ENCODE assay signal across 1 cellular context in the genomic region with DNA sequence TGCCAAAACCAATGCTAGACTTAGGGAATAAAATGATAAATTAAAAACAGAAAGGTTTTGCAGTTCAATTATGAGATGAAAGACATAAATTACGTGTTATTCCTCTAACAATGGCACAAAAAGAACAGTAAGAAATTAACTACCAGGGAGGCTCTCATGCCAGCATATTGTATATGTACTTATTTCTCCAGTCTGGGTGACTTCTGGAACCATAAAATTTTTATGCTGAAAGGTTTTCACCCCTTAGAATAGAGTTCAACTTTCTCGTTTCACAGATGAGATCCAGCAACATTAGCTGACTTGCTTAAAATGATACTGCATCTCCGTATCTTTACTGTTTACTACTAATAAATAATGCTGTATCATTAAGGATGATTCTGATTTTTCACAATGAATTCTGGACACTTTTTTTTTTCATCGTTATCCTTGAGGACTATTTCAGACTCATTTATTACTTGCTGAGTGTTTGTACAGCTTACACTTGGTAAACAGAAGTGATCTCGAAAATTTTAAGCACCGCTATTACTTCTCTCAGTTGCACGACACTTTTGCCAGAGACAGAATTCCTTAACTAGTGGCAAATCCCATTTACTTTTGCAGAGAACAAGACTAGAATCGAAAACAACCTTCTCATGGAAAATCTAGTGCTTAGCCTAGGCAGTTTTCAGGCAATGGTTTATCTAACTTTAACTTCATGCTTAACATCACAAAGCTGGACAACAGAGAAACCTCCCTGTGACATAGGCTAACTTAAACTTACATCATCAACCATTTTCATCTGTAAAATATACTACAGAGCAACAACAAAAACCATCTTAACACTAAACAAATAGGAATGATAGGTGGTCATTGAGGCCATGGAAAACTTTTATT.
A peak's percentile ranks its signal among the peaks of the same experiment; 100 is the strongest.
TF ChIP-seq lines count a peak whose summit lies in the region.

No MANE protein-coding gene starts in this region.

TF ChIP-seq in K562, 482 proteins besides CTCF, POLR2A, EP300 and RAD21:
- TF ChIP-seq MAFG (tag; conservative IDR thresholded peaks at IDR 0.05) (peak; percentile 77), ETV6 (IDR thresholded peaks at IDR 0.05; ENCODE audit: borderline replicate concordance in 1 of 2, low read depth in 2 of 2, low read length in 1 of 2) (no peak), ETV6 (CRISPR knock-in tag; IDR thresholded peaks at IDR 0.05; ENCODE audit: borderline replicate concordance) (no peak), POLR2H (tag; IDR thresholded peaks at IDR 0.05; ENCODE audit: low read depth) (no peak; the same call in 1 of the 2 replicates), MAFF (IDR thresholded peaks at IDR 0.05; ENCODE audit: low read length) (peak; percentile 16; the same call in 1 of the 2 replicates), RBFOX2 (IDR thresholded peaks at IDR 0.05; ENCODE audit: low read depth, low read length) (peak; percentile 70), ZNF717 (CRISPR knock-in tag; IDR thresholded peaks at IDR 0.05) (peak; percentile 33; the same call in 1 of the 2 replicates), PPARD (CRISPR knock-in tag; IDR thresholded peaks at IDR 0.05) (no peak), POLR2G (IDR thresholded peaks at IDR 0.05; ENCODE audit: low read depth, low read length) (0 out of 2 replicates have a peak, but pooled peaks have one; percentile 26), ARID1B (IDR thresholded peaks at IDR 0.05) (no peak), C11orf30 (IDR thresholded peaks at IDR 0.05; ENCODE audit: low read depth) (peak; percentile 61), EP400 (IDR thresholded peaks at IDR 0.05) (0 out of 2 replicates have a peak, but pooled peaks have one; percentile 21), SP1 (CRISPR knock-in tag; IDR thresholded peaks at IDR 0.05) (peak; percentile 22; the same call in 1 of the 2 replicates), ILF3 (IDR thresholded peaks at IDR 0.05; ENCODE audit: borderline replicate concordance) (no peak), ZNF121 (CRISPR knock-in tag; conservative IDR thresholded peaks at IDR 0.05) (no peak), PHB (CRISPR knock-in tag; IDR thresholded peaks at IDR 0.05) (no peak), TCF3 (CRISPR knock-in tag; IDR thresholded peaks at IDR 0.05) (no peak), ZNF316 (IDR thresholded peaks at IDR 0.05) (peak; percentile 88), ZNF77 (CRISPR knock-in tag; IDR thresholded peaks at IDR 0.05) (no peak), ZNF766 (CRISPR knock-in tag; conservative IDR thresholded peaks at IDR 0.05) (peak; percentile 78; the same call in 1 of the 2 replicates)
- TF ChIP-seq, protein P1, sequence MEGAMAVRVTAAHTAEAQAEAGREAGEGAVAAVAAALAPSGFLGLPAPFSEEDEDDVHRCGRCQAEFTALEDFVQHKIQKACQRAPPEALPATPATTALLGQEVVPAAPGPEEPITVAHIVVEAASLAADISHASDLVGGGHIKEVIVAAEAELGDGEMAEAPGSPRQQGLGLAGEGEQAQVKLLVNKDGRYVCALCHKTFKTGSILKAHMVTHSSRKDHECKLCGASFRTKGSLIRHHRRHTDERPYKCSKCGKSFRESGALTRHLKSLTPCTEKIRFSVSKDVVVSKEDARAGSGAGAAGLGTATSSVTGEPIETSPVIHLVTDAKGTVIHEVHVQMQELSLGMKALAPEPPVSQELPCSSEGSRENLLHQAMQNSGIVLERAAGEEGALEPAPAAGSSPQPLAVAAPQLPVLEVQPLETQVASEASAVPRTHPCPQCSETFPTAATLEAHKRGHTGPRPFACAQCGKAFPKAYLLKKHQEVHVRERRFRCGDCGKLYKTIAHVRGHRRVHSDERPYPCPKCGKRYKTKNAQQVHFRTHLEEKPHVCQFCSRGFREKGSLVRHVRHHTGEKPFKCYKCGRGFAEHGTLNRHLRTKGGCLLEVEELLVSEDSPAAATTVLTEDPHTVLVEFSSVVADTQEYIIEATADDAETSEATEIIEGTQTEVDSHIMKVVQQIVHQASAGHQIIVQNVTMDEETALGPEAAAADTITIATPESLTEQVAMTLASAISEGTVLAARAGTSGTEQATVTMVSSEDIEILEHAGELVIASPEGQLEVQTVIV (CRISPR knock-in tag; IDR thresholded peaks at IDR 0.05; ENCODE audit: borderline replicate concordance): no peak
- TF ChIP-seq, protein P2, sequence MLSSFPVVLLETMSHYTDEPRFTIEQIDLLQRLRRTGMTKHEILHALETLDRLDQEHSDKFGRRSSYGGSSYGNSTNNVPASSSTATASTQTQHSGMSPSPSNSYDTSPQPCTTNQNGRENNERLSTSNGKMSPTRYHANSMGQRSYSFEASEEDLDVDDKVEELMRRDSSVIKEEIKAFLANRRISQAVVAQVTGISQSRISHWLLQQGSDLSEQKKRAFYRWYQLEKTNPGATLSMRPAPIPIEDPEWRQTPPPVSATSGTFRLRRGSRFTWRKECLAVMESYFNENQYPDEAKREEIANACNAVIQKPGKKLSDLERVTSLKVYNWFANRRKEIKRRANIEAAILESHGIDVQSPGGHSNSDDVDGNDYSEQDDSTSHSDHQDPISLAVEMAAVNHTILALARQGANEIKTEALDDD (IDR thresholded peaks at IDR 0.05): 0 out of 2 replicates have a peak, but pooled peaks have one; percentile 23
- TF ChIP-seq, protein P3, sequence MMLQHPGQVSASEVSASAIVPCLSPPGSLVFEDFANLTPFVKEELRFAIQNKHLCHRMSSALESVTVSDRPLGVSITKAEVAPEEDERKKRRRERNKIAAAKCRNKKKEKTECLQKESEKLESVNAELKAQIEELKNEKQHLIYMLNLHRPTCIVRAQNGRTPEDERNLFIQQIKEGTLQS (IDR thresholded peaks at IDR 0.05): peak; percentile 43
- TF ChIP-seq, protein P3 (CRISPR knock-in tag; conservative IDR thresholded peaks at IDR 0.05): no peak
